In genomic region chr1:24362982-24363614, GRCh38 we compare ENCODE assay signal across 1 cellular context.
TF ChIP-seq lines count a peak whose summit lies in the region.

No MANE protein-coding gene starts in this region.

TF ChIP-seq in IMR-90, 13 proteins besides CTCF, POLR2A, EP300 and RAD21:
- 0 out of 2 replicates have a peak, but pooled peaks have one; percentile 2 for TF ChIP-seq CEBPB (IDR thresholded peaks at IDR 0.05; ENCODE audit: low read depth, low read length)
- TF ChIP-seq MAZ (IDR thresholded peaks at IDR 0.05; ENCODE audit: borderline replicate concordance, low read depth, low read length), result no peak
- TF ChIP-seq MXI1 (IDR thresholded peaks at IDR 0.05; ENCODE audit: borderline replicate concordance, low read depth, low read length), result peak; percentile 78
- TF ChIP-seq FOS (IDR thresholded peaks at IDR 0.05; ENCODE audit: low read depth, low read length), result peak; percentile 72
- TF ChIP-seq MAFK (IDR thresholded peaks at IDR 0.05; ENCODE audit: low read depth, low read length), result no peak
- TF ChIP-seq SMC3 (IDR thresholded peaks at IDR 0.05; ENCODE audit: low read depth, low read length), result no peak; the same call in 1 of the 2 replicates
- peak; percentile 46 for TF ChIP-seq BHLHE40 (IDR thresholded peaks at IDR 0.05; ENCODE audit: low read depth, low read length)
- TF ChIP-seq RFX5 (IDR thresholded peaks at IDR 0.05; ENCODE audit: low read depth, low read length), result no peak
- no peak for TF ChIP-seq USF2 (IDR thresholded peaks at IDR 0.05; ENCODE audit: low read depth, low read length)
- TF ChIP-seq RCOR1 (IDR thresholded peaks at IDR 0.05; ENCODE audit: insufficient replicate concordance, low read length), result peak; percentile 14
- TF ChIP-seq CHD1 (IDR thresholded peaks at IDR 0.05; ENCODE audit: low read depth, low read length), result no peak
- TF ChIP-seq ELK1 (IDR thresholded peaks at IDR 0.05; ENCODE audit: borderline replicate concordance, low read depth, low read length), result no peak
TF ChIP-seq in IMR-90: peak in this region for 5.
